Comparison of ENCODE assay signal across 18 cellular contexts in genomic region chr18:9694952-9695495, GRCh38. TPM values are rescaled to one million over a fixed set of nuclear protein-coding genes. Genes with fewer than 3 reads are reported as not detected.
A peak's percentile ranks its signal among the peaks of the same experiment; 100 is the strongest.
DNase-seq lines count a peak whose midpoint lies in the region; ATAC-seq and TF ChIP-seq lines count a peak whose summit lies in the region.
"Had no signal": no experiment of that assay in that cellular context is flagged by ENCODE, and none has a peak within 500 bp of the region (broad histone marks: within the 10 kb centered on the region; RNA-seq: fewer than 3 reads in every experiment).

No MANE protein-coding gene starts in this region.

- H3K79me1 ChIP-seq in mesendoderm (ENCODE audit: low read length) = no peaks in the 10 kb centered on the region

- TF ChIP-seq CTCF in WERI-Rb-1 (IDR thresholded peaks at IDR 0.05; ENCODE audit: low read depth, low read length) = no peak

- no peak overlapping the region for H3K4ac ChIP-seq in mesendoderm (ENCODE audit: low read depth, low read length)

- CTCF ChIA-PET in activated CD4-positive, alpha-beta memory T cell treated with anti-CD3 and anti-CD28 coated beads, Interleukin-2, amount 10 ng/mL, durations not matched to agents 7 days and 5 days (lab: Charles Lee) = no interaction called here

- no CpG with 5 or more reads among the region's 3 CpGs for WGBS in mesendoderm (ENCODE audit: extremely low coverage, insufficient coverage, low lambda C conversion rate)

- H3K27me3 ChIP-seq in WERI-Rb-1 (ENCODE audit: insufficient read depth, low read depth, severe bottlenecking) (no peaks in the 10 kb centered on the region), mesendoderm (ENCODE audit: insufficient read depth, low read length, poor library complexity) (no peaks in the 10 kb centered on the region)

- no peak overlapping the region for H3K4me2 ChIP-seq in mesendoderm (ENCODE audit: low read length)
- H3K4me2 ChIP-seq: A549, GM23338 had no signal

- H3K9me3 Mint-ChIP-seq in activated CD4-positive, alpha-beta memory T cell treated with anti-CD3 and anti-CD28 coated beads, Interleukin-2, amount 10 ng/mL, durations not matched to agents 7 days and 5 days = no peaks in the 10 kb centered on the region
- H3K9me3 Mint-ChIP-seq: CD14-positive monocyte, GM23338 had no signal

- ATAC-seq in GM19463 (IDR thresholded peaks at IDR 0.05; ENCODE audit: unreplicated experiment) (no peak), GM21390 (IDR thresholded peaks at IDR 0.05; ENCODE audit: unreplicated experiment) (no peak)
- ATAC-seq: A549, GM23338, Panc1, Right ventricle myocardium inferior had no signal

- H3K27ac Mint-ChIP-seq in activated CD4-positive, alpha-beta memory T cell treated with anti-CD3 and anti-CD28 coated beads, Interleukin-2, amount 10 ng/mL, durations not matched to agents 7 days and 5 days = no peak overlapping the region
- H3K27ac Mint-ChIP-seq: CD14-positive monocyte, GM23338 had no signal

- no peak overlapping the region for H3K56ac ChIP-seq in mesendoderm (ENCODE audit: low read length)

- H3K4me3 Mint-ChIP-seq in activated CD4-positive, alpha-beta memory T cell treated with anti-CD3 and anti-CD28 coated beads, Interleukin-2, amount 10 ng/mL, durations not matched to agents 7 days and 5 days = no peak overlapping the region
- H3K4me3 Mint-ChIP-seq: GM23338 had no signal

- POLR2A ChIA-PET in activated CD4-positive, alpha-beta memory T cell treated with anti-CD3 and anti-CD28 coated beads, Interleukin-2, amount 10 ng/mL, durations not matched to agents 7 days and 5 days (lab: Charles Lee) = interaction anchor here (1.0 kb wide), 1 partner anchor 218 kb away, joined by 3 read pairs; the partner anchor contains the start of gene VAPA

- H3K18ac ChIP-seq in mesendoderm (ENCODE audit: low read length) = no peak overlapping the region

- no peak overlapping the region for H2AK5ac ChIP-seq in mesendoderm (ENCODE audit: low read length)

- peaks cover 3% of the 10 kb centered on the region for H3K4me1 ChIP-seq in mesendoderm (ENCODE audit: control insufficient read depth, low read depth, low read length)
- H3K4me1 ChIP-seq: A549, Caco-2 had no signal

- H3K36me3 ChIP-seq in WERI-Rb-1 (no peaks in the 10 kb centered on the region), mesendoderm (ENCODE audit: control insufficient read depth, insufficient read depth, low read length) (no peaks in the 10 kb centered on the region)

- H2BK5ac ChIP-seq in mesendoderm (ENCODE audit: low read length) = no peak overlapping the region

- H3K23ac ChIP-seq in mesendoderm (ENCODE audit: low read length) = peak overlapping the region; percentile 66

- DNase-seq in activated CD8-positive, alpha-beta memory T cell treated with anti-CD3 and anti-CD28 coated beads for 24 hours = peak; percentile 51
- no peak for DNase-seq in activated CD8-positive, alpha-beta memory T cell treated with anti-CD3 and anti-CD28 coated beads, Interleukin-2, amount 50 U/mL, for 48 hours
- DNase-seq in WERI-Rb-1 (peak; percentile 12), mesendoderm (no peak), COLO668 (lab: John Stamatoyannopoulos, UW; ENCODE audit: unreplicated experiment) (no peak)
- no peak for DNase-seq in activated CD4-positive, alpha-beta memory T cell treated with anti-CD3 and anti-CD28 coated beads, Interleukin-2, amount 10 ng/mL, durations not matched to agents 7 days and 5 days
- DNase-seq: Caco-2, Kasumi-1, NCI-H187 treated with DMSO at 0.1 percent for 48 hours, NCI-H226 had no signal

- no peaks in the 10 kb centered on the region for H3K79me2 ChIP-seq in mesendoderm (ENCODE audit: control insufficient read depth, insufficient read depth, low read length)

- no peak overlapping the region for H3K9ac ChIP-seq in mesendoderm (ENCODE audit: low read length)

- H4K8ac ChIP-seq in mesendoderm (ENCODE audit: low read depth, low read length) = no peak overlapping the region

- H3K27me3 Mint-ChIP-seq in activated CD4-positive, alpha-beta memory T cell treated with anti-CD3 and anti-CD28 coated beads, Interleukin-2, amount 10 ng/mL, durations not matched to agents 7 days and 5 days = peaks cover 37% of the 10 kb centered on the region

- H2BK15ac ChIP-seq in mesendoderm (replicated peaks; ENCODE audit: low read depth) = no peak overlapping the region

- H3K9me3 ChIP-seq in WERI-Rb-1 (ENCODE audit: severe bottlenecking) = no peaks in the 10 kb centered on the region
- H3K9me3 ChIP-seq: A549, Caco-2 had no signal

- no peaks in the 10 kb centered on the region for H3K36me3 Mint-ChIP-seq in activated CD4-positive, alpha-beta memory T cell treated with anti-CD3 and anti-CD28 coated beads, Interleukin-2, amount 10 ng/mL, durations not matched to agents 7 days and 5 days (ENCODE audit: low read depth)
- H3K36me3 Mint-ChIP-seq: CD14-positive monocyte had no signal

- no peak overlapping the region for H3K4me3 ChIP-seq in WERI-Rb-1 (ENCODE audit: low read depth, low read length)
- H3K4me3 ChIP-seq in mesendoderm (ENCODE audit: low read length) = no peak overlapping the region
- H3K4me3 ChIP-seq: A549, GM23338, SK-N-MC had no signal

- H2BK120ac ChIP-seq in mesendoderm (ENCODE audit: low read depth, low read length) = no peak overlapping the region

- peaks cover 19% of the 10 kb centered on the region for H3K4me1 Mint-ChIP-seq in activated CD4-positive, alpha-beta memory T cell treated with anti-CD3 and anti-CD28 coated beads, Interleukin-2, amount 10 ng/mL, durations not matched to agents 7 days and 5 days

- no peak overlapping the region for H4K5ac ChIP-seq in mesendoderm (ENCODE audit: low read length)

- no peak overlapping the region for H3K27ac ChIP-seq in WERI-Rb-1
- no peak overlapping the region for H3K27ac ChIP-seq in mesendoderm (ENCODE audit: low read depth, low read length)
- H3K27ac ChIP-seq: A549, SK-N-MC had no signal

RNA-seq across cellular contexts. Expression of gene RAB31, which starts 13.1 kb away (rescaled TPM):
- 61.9 TPM for polyA plus RNA-seq in mesendoderm (2013, experiment 1 of 2)
- 62.7 TPM for polyA plus RNA-seq in mesendoderm (2013, experiment 2 of 2)
- total RNA-seq in activated CD4-positive, alpha-beta memory T cell treated with anti-CD3 and anti-CD28 coated beads, Interleukin-2, amount 10 ng/mL, durations not matched to agents 7 days and 5 days = 1 to 10 TPM; 3.5 to 4.9 TPM

Comparison
In these comparisons a context has a peak if more than half of its experiments do, and no peak if none do; other contexts are left out.
1. DNase-seq: peak in activated CD8-positive, alpha-beta memory T cell treated with anti-CD3 and anti-CD28 coated beads for 24 hours (single experiment) and WERI-Rb-1 (single experiment); none in activated CD8-positive, alpha-beta memory T cell treated with anti-CD3 and anti-CD28 coated beads, Interleukin-2, amount 50 U/mL, for 48 hours (single experiment), mesendoderm (single experiment), activated CD4-positive, alpha-beta memory T cell treated with anti-CD3 and anti-CD28 coated beads, Interleukin-2, amount 10 ng/mL, durations not matched to agents 7 days and 5 days (single experiment) and COLO668 (single experiment).